ENCODE assay signal across 8 cellular contexts in the genomic region with DNA sequence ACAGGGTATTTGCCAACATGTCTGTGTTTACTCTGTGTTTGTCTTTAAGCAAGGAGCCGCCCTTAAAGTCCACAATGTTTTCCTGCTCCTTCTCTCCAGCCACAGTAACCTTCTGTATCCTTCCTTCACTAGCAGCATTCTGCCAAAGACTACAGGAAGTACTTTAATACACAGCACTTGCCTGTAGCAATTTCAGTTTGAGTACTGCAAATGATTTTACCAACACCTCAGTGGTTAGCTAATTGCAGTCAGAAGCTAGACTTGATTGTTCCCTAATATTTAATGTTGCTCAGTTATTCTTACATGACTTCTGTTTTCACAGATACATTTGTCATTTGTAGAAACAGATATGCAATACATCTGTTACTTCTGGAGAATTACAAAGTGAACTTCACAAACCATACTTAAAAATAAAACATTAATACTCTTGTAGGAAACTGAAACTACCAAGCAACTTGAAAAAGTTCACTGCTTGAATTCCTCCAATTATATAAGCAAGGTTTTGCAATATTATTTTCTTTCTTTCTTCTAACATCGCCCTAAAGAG.
DNase-seq lines count a peak whose midpoint lies in the region; ATAC-seq and TF ChIP-seq lines count a peak whose summit lies in the region.

No MANE protein-coding gene starts in this region.

- intact Hi-C loops in colonic mucosa (cut with DNase I) = no loop called here
- intact Hi-C loops in naive thymus-derived CD4-positive, alpha-beta T cell (cut with micrococcal nuclease) = no loop called here

- H3K9me3 ChIP-seq in colonic mucosa = no peaks in the 10 kb centered on the region
- H3K9me3 ChIP-seq in naive thymus-derived CD4-positive, alpha-beta T cell (ENCODE audit: control insufficient read depth in 2 of 3, low read length in 3 of 3) = no peaks in the 10 kb centered on the region

- CTCF ChIA-PET in naive thymus-derived CD4-positive, alpha-beta T cell (lab: Charles Lee) = no interaction called here

- POLR2A ChIA-PET in naive thymus-derived CD4-positive, alpha-beta T cell (lab: Charles Lee) = interaction anchor here (1.5 kb wide), 1 partner anchor 58 kb away, joined by 3 read pairs; no protein-coding TSS in a partner anchor

- peaks cover 0 to 9% (median 5%) of the 10 kb centered on the region in 11 donors for H3K9me3 Mint-ChIP-seq in naive thymus-derived CD4-positive, alpha-beta T cell

- peak overlapping the region; percentile 29 for H3K27ac ChIP-seq in colonic mucosa
- no peak overlapping the region for H3K27ac ChIP-seq in naive thymus-derived CD4-positive, alpha-beta T cell (ENCODE audit: low read depth, low read length)

- peak; percentile 59 for ATAC-seq in GM21515 (IDR thresholded peaks at IDR 0.05; ENCODE audit: unreplicated experiment)
- ATAC-seq in naive thymus-derived CD4-positive, alpha-beta T cell = peak; percentile 49

- peaks cover 29 to 59% (median 50%) of the 10 kb centered on the region in 7 donors for H3K4me1 Mint-ChIP-seq in naive thymus-derived CD4-positive, alpha-beta T cell

- no peaks in the 10 kb centered on the region for H3K4me1 ChIP-seq in colonic mucosa
- peaks cover 5% of the 10 kb centered on the region in 2 donors for H3K4me1 ChIP-seq in naive thymus-derived CD4-positive, alpha-beta T cell (ENCODE audit: control insufficient read depth in 2 of 2, insufficient read depth in 2 of 2, low read length in 2 of 2)

- H3K36me3 Mint-ChIP-seq in naive thymus-derived CD4-positive, alpha-beta T cell = peaks cover 6 to 25% (median 21%) of the 10 kb centered on the region in 5 donors

- H3K4me3 ChIP-seq in GM08714 (ENCODE audit: low read length) (peak overlapping the region; percentile 31; the same call in 1 of the 2 replicates), NB4 (ENCODE audit: low read depth, low read length) (no peak overlapping the region), colonic mucosa (no peak overlapping the region)
- no peak overlapping the region for H3K4me3 ChIP-seq in naive thymus-derived CD4-positive, alpha-beta T cell (ENCODE audit: low read length)

- DNase-seq in NB4 (ENCODE audit: low read depth) (peak; percentile 50), colonic mucosa (peak; percentile 47), HCEC 1CT (no peak), NCI-H2171 treated with DMSO at 0.1 percent for 48 hours (lab: John Stamatoyannopoulos, UW) (no peak)
- peak in 4 of 9 donors; percentile 3 to 16 (median 8) for DNase-seq in naive thymus-derived CD4-positive, alpha-beta T cell
- DNase-seq in activated CD4-positive, alpha-beta T cell treated with anti-CD3 and anti-CD28 coated beads for 4 hours = no peak

- TF ChIP-seq CTCF in NB4 (IDR thresholded peaks at IDR 0.05; ENCODE audit: low read depth, low read length) = no peak
- no peak for TF ChIP-seq CTCF in colonic mucosa (IDR thresholded peaks at IDR 0.05)

- peak overlapping the region in 7 of 10 donors; percentile 2 to 71 (median 49) for H3K4me3 Mint-ChIP-seq in naive thymus-derived CD4-positive, alpha-beta T cell

- peak overlapping the region in 1 of 2 donors; percentile 38 for H3K9ac ChIP-seq in colonic mucosa (ENCODE audit: low read depth in 2 of 2, low read length in 2 of 2)

- peak overlapping the region; percentile 19 to 74 (median 59) for H3K27ac Mint-ChIP-seq in naive thymus-derived CD4-positive, alpha-beta T cell

- H3K36me3 ChIP-seq in colonic mucosa = no peaks in the 10 kb centered on the region
- H3K36me3 ChIP-seq in naive thymus-derived CD4-positive, alpha-beta T cell (ENCODE audit: control insufficient read depth in 2 of 3, insufficient read depth in 3 of 3, low read length in 3 of 3) = peaks cover 0 to 3% (median 0%) of the 10 kb centered on the region in 3 experiments

- no peaks in the 10 kb centered on the region for H3K27me3 ChIP-seq in colonic mucosa
- H3K27me3 ChIP-seq in naive thymus-derived CD4-positive, alpha-beta T cell (ENCODE audit: control insufficient read depth in 2 of 2, insufficient read depth in 2 of 2, low read length in 2 of 2) = no peaks in the 10 kb centered on the region

- no peaks in the 10 kb centered on the region for H3K27me3 Mint-ChIP-seq in naive thymus-derived CD4-positive, alpha-beta T cell

- no peak for TF ChIP-seq POLR2A in NB4 (IDR thresholded peaks at IDR 0.05; ENCODE audit: extremely low read depth, insufficient read length)

Comparison
In these comparisons a context has a peak if more than half of its experiments do, and no peak if none do; other contexts are left out.
1. DNase-seq: peak in NB4 (single experiment) and colonic mucosa (single experiment); none in HCEC 1CT (single experiment), NCI-H2171 treated with DMSO at 0.1 percent for 48 hours (single experiment) and activated CD4-positive, alpha-beta T cell treated with anti-CD3 and anti-CD28 coated beads for 4 hours (0 of 2).